ENCODE assay signal across 32 cellular contexts in the genomic region with DNA sequence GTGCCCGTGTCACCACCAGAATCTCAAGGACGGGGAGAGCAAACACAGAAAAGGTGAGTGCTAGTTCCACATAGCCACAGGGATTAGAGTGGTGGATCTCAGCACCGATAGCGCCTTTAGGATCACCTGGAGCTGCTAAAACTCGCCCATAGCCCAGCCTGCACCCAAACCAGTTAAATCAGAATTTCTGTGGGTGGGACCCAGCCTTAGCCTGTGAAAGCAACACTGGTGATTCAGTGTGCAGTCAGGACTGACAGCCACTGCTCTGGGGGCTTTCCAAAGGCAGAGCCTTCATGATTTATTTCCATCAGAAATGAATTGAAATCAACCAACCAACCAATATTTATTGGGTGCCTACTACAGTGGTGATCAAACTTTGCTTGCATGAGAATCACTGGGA. TPM values are rescaled to one million over a fixed set of nuclear protein-coding genes. Genes with fewer than 3 reads are reported as not detected.
DNase-seq lines count a peak whose midpoint lies in the region; ATAC-seq and TF ChIP-seq lines count a peak whose summit lies in the region.
"Had no signal": no experiment of that assay in that cellular context is flagged by ENCODE, and none has a peak within 500 bp of the region (broad histone marks: within the 10 kb centered on the region; RNA-seq: fewer than 3 reads in every experiment).

No MANE protein-coding gene starts in this region.

- no peaks in the 10 kb centered on the region for H3K9me3 Mint-ChIP-seq in MCF 10A (ENCODE audit: unreplicated experiment)
- H3K9me3 Mint-ChIP-seq in stimulated activated effector memory CD8-positive, alpha-beta T cell treated with anti-CD3 and anti-CD28 coated beads, Interleukin-12 subunit alpha, Interleukin-12 subunit beta, amount 100 ng/mL, for 72 hours, result no peaks in the 10 kb centered on the region
- H3K9me3 Mint-ChIP-seq: activated CD4-positive, alpha-beta T cell treated with anti-CD3 and anti-CD28 coated beads, Interleukin-2, amount 10 ng/mL, durations not matched to agents 24 days and 14 days; nephron; stimulated activated naive B cell treated with anti-CD40 and anti-IgM and Interleukin-4, amounts not matched to agents 10 μg/mL and 1 μg/mL and 100 μg/mL, for 72 hours had no signal

- H3K4me1 ChIP-seq in SK-N-SH (ENCODE audit: control insufficient read depth in 1 of 2, insufficient read depth in 2 of 2, low read depth in 1 of 2, low read length in 1 of 2) (peaks cover 8 to 15% of the 10 kb centered on the region in 2 experiments; a peak in 3 of 4 replicates), mammary epithelial cell (ENCODE audit: insufficient read depth, low read length) (no peaks in the 10 kb centered on the region)
- H3K4me1 ChIP-seq: gastrocnemius medialis, sigmoid colon had no signal

- dilution Hi-C loops in mammary epithelial cell (cut with HindIII; ENCODE audit: low sequenced_read_pairs), result no loop called here

- H2AFZ ChIP-seq in SK-N-SH (ENCODE audit: low read depth) (no peak overlapping the region), mammary epithelial cell (ENCODE audit: low read depth, low read length) (no peak overlapping the region)
- H2AFZ ChIP-seq: hepatocyte had no signal

- no peaks in the 10 kb centered on the region for H4K20me1 ChIP-seq in SK-N-SH (ENCODE audit: insufficient read depth)
- no peaks in the 10 kb centered on the region for H4K20me1 ChIP-seq in mammary epithelial cell (ENCODE audit: insufficient read depth, low read length)

- H3K27me3 ChIP-seq in SK-N-SH (ENCODE audit: insufficient read depth), result no peaks in the 10 kb centered on the region
- no peaks in the 10 kb centered on the region for H3K27me3 ChIP-seq in mammary epithelial cell (ENCODE audit: insufficient read depth, low read length)
- H3K27me3 ChIP-seq: BLaER1 treated with 17β-estradiol and CSF1 and Interleukin-3, amounts not matched to agents 10 nM and 100 nM; gastrocnemius medialis; hepatocyte; sigmoid colon; suprapubic skin had no signal

- no peak overlapping the region for H3K4me3 ChIP-seq in SK-N-SH (ENCODE audit: low read depth in 2 of 2, low read length in 1 of 2)
- H3K4me3 ChIP-seq in mammary epithelial cell (replicated peaks in 1 of 3; ENCODE audit: insufficient read depth in 1 of 3, low read depth in 2 of 3, low read length in 3 of 3), result no peak overlapping the region
- H3K4me3 ChIP-seq in epithelial cell of esophagus (ENCODE audit: low read length), result no peak overlapping the region
- H3K4me3 ChIP-seq: BLaER1 treated with 17β-estradiol and CSF1 and Interleukin-3, amounts not matched to agents 10 nM and 100 nM; gastrocnemius medialis; hepatocyte; sigmoid colon; suprapubic skin had no signal

- H3K27ac Mint-ChIP-seq in MCF 10A (ENCODE audit: low read depth, unreplicated experiment), result no peak overlapping the region
- no peak overlapping the region for H3K27ac Mint-ChIP-seq in stimulated activated effector memory CD8-positive, alpha-beta T cell treated with anti-CD3 and anti-CD28 coated beads, Interleukin-12 subunit alpha, Interleukin-12 subunit beta, amount 100 ng/mL, for 72 hours
- H3K27ac Mint-ChIP-seq: activated CD4-positive, alpha-beta T cell treated with anti-CD3 and anti-CD28 coated beads, Interleukin-2, amount 10 ng/mL, durations not matched to agents 24 days and 14 days; stimulated activated naive B cell treated with anti-CD40 and anti-IgM and Interleukin-4, amounts not matched to agents 10 μg/mL and 1 μg/mL and 100 μg/mL, for 72 hours had no signal

- CTCF ChIA-PET in SK-N-SH (lab: Yijun Ruan, JAX) (interaction anchor here (1.1 to 3.2 kb wide), 3 partner anchors 9 to 122 kb away, joined by 3 to 17 read pairs (median 3); no protein-coding TSS in a partner anchor), mammary epithelial cell (lab: Charles Lee; ENCODE audit: low non-redundant PET) (no interaction called here), MCF 10A (lab: Yijun Ruan, JAX) (interaction anchor here (0.6 kb wide), 1 partner anchor 58 kb away, joined by 3 read pairs; no protein-coding TSS in a partner anchor)

- WGBS in SK-N-SH (ENCODE audit: low lambda C conversion rate), result 82% methylated on average over 5 of the region's 5 CpGs
- WGBS in mammary epithelial cell (ENCODE audit: low coverage, missing lambda C conversion rate), result 70% methylated on average over 5 of the region's 5 CpGs

- peaks cover 19% of the 10 kb centered on the region for H3K27me3 Mint-ChIP-seq in MCF 10A (ENCODE audit: insufficient read depth, unreplicated experiment)
- H3K27me3 Mint-ChIP-seq: activated CD4-positive, alpha-beta T cell treated with anti-CD3 and anti-CD28 coated beads, Interleukin-2, amount 10 ng/mL, durations not matched to agents 24 days and 14 days had no signal

- no peaks in the 10 kb centered on the region for H3K9me2 ChIP-seq in SK-N-SH

- DNase-seq in SK-N-SH (no peak), mammary epithelial cell (peak; percentile 69), MCF 10A (ENCODE audit: unreplicated experiment) (no peak), epithelial cell of esophagus (ENCODE audit: low read depth) (peak; percentile 72), RPMI8226 (no peak)
- no peak for DNase-seq in stimulated activated effector memory CD8-positive, alpha-beta T cell treated with anti-CD3 and anti-CD28 coated beads, Interleukin-12 subunit alpha, Interleukin-12 subunit beta, amount 100 ng/mL, for 72 hours (ENCODE audit: low spot score in 2 of 2)
- DNase-seq: activated CD4-positive, alpha-beta T cell treated with anti-CD3 and anti-CD28 coated beads, Interleukin-2, amount 10 ng/mL, durations not matched to agents 24 days and 14 days; activated effector memory CD4-positive, alpha-beta T cell treated with anti-CD3 and anti-CD28 coated beads, Interleukin-2, amount 50 U/mL, for 16 hours; gastrocnemius medialis; Kasumi-1; left cardiac atrium; NCI-H1436 treated with DMSO at 0.1 percent for 48 hours; NCI-H2081 treated with DMSO at 0.1 percent for 48 hours; NCI-H226; NCI-H526 treated with DMSO at 0.1 percent for 48 hours; NK-92 treated with Interleukin-12 subunit alpha and Interleukin-12 subunit beta, amount 100 ng/mL, for 24 hours; SHP77 treated with DMSO at 0.1 percent for 48 hours; sigmoid colon; stimulated activated naive B cell treated with anti-CD40 and anti-IgM and Interleukin-4, amounts not matched to agents 10 μg/mL and 1 μg/mL and 100 μg/mL, for 72 hours; T-helper 9 cell had no signal

- in situ Hi-C loops in mammary epithelial cell (cut with MboI; ENCODE audit: low sequenced_read_pairs in 2 of 2), result no loop called here

- TF ChIP-seq EP300 in SK-N-SH (IDR thresholded peaks at IDR 0.05; ENCODE audit: borderline replicate concordance in 1 of 2, low read depth in 1 of 2, low read length in 1 of 2), result no peak

- BruUV-seq in mammary epithelial cell (replicated peaks; lab: Mats Ljungman, UMichigan) (no TSS peak), MCF 10A (replicated peaks; lab: Mats Ljungman, UMichigan) (no TSS peak)

- peaks cover 4 to 18% of the 10 kb centered on the region in 2 experiments for H3K36me3 ChIP-seq in SK-N-SH (replicated peaks in 1 of 2; ENCODE audit: control insufficient read depth in 1 of 2, insufficient read depth in 2 of 2, low read length in 1 of 2)
- no peaks in the 10 kb centered on the region for H3K36me3 ChIP-seq in mammary epithelial cell (ENCODE audit: insufficient read depth, low read length)
- H3K36me3 ChIP-seq: BLaER1 treated with 17β-estradiol and CSF1 and Interleukin-3, amounts not matched to agents 10 nM and 100 nM; gastrocnemius medialis; sigmoid colon; suprapubic skin had no signal

- H3K4me2 ChIP-seq in SK-N-SH (no peak overlapping the region), mammary epithelial cell (ENCODE audit: insufficient read depth, low read depth, low read length) (no peak overlapping the region)
- H3K4me2 ChIP-seq: BLaER1 treated with 17β-estradiol and CSF1 and Interleukin-3, amounts not matched to agents 10 nM and 100 nM; hepatocyte had no signal

- H3K27ac ChIP-seq in SK-N-SH (ENCODE audit: low read depth in 2 of 2, low read length in 1 of 2) (0 out of 4 replicates have a peak overlapping the region, but pooled peaks of 1 of the 2 experiments have one; percentile 39), mammary epithelial cell (ENCODE audit: insufficient read depth, low read depth, low read length) (no peak overlapping the region)
- H3K27ac ChIP-seq: 22Rv1; BLaER1 treated with 17β-estradiol and CSF1 and Interleukin-3, amounts not matched to agents 10 nM and 100 nM; gastrocnemius medialis; hepatocyte; sigmoid colon; suprapubic skin; VCaP had no signal

- TF ChIP-seq CTCF in SK-N-SH (IDR thresholded peaks at IDR 0.05) (no peak), mammary epithelial cell (conservative IDR thresholded peaks at IDR 0.05 in 1 of 2, IDR thresholded peaks at IDR 0.05 in 1 of 2; ENCODE audit: extremely low read depth in 1 of 2, insufficient read depth in 1 of 2, low read depth in 1 of 2, low read length in 2 of 2) (no peak), MCF 10A (IDR thresholded peaks at IDR 0.05; ENCODE audit: unreplicated experiment) (no peak), epithelial cell of esophagus (IDR thresholded peaks at IDR 0.05; ENCODE audit: insufficient read depth, low read depth, low read length, missing control alignments) (no peak)

- no peak for TF ChIP-seq RAD21 in SK-N-SH (IDR thresholded peaks at IDR 0.05; ENCODE audit: low read length)

- H3K4me3 Mint-ChIP-seq in MCF 10A (ENCODE audit: unreplicated experiment), result no peak overlapping the region
- no peak overlapping the region for H3K4me3 Mint-ChIP-seq in stimulated activated effector memory CD8-positive, alpha-beta T cell treated with anti-CD3 and anti-CD28 coated beads, Interleukin-12 subunit alpha, Interleukin-12 subunit beta, amount 100 ng/mL, for 72 hours
- H3K4me3 Mint-ChIP-seq: activated CD4-positive, alpha-beta T cell treated with anti-CD3 and anti-CD28 coated beads, Interleukin-2, amount 10 ng/mL, durations not matched to agents 24 days and 14 days; nephron; stimulated activated naive B cell treated with anti-CD40 and anti-IgM and Interleukin-4, amounts not matched to agents 10 μg/mL and 1 μg/mL and 100 μg/mL, for 72 hours had no signal

- intact Hi-C loops in mammary epithelial cell (cut with micrococcal nuclease) (no loop called here), MCF 10A (cut with micrococcal nuclease) (no loop called here)

- H3K4me1 Mint-ChIP-seq in MCF 10A (ENCODE audit: insufficient read depth, unreplicated experiment), result no peaks in the 10 kb centered on the region
- peaks cover 5% of the 10 kb centered on the region for H3K4me1 Mint-ChIP-seq in stimulated activated effector memory CD8-positive, alpha-beta T cell treated with anti-CD3 and anti-CD28 coated beads, Interleukin-12 subunit alpha, Interleukin-12 subunit beta, amount 100 ng/mL, for 72 hours
- H3K4me1 Mint-ChIP-seq: activated CD4-positive, alpha-beta T cell treated with anti-CD3 and anti-CD28 coated beads, Interleukin-2, amount 10 ng/mL, durations not matched to agents 24 days and 14 days had no signal

- H3K9ac ChIP-seq in SK-N-SH (no peak overlapping the region), mammary epithelial cell (ENCODE audit: insufficient read depth, low read length) (no peak overlapping the region)
- H3K9ac ChIP-seq: BLaER1 treated with 17β-estradiol and CSF1 and Interleukin-3, amounts not matched to agents 10 nM and 100 nM had no signal

- H3F3A ChIP-seq in SK-N-SH (replicated peaks; ENCODE audit: insufficient read depth), result peaks cover 7% of the 10 kb centered on the region

- H3K79me2 ChIP-seq in SK-N-SH (ENCODE audit: insufficient read depth), result no peaks in the 10 kb centered on the region
- no peaks in the 10 kb centered on the region for H3K79me2 ChIP-seq in mammary epithelial cell (ENCODE audit: insufficient read depth, low read length)
- H3K79me2 ChIP-seq: hepatocyte had no signal

- ATAC-seq in SK-N-SH treated with all-trans-retinoic acid at 6 μM for 48 hours (no peak), GM18519 (IDR thresholded peaks at IDR 0.05; ENCODE audit: low FRiP score, unreplicated experiment) (no peak)
- ATAC-seq in stimulated activated effector memory CD8-positive, alpha-beta T cell treated with anti-CD3 and anti-CD28 coated beads, Interleukin-12 subunit alpha, Interleukin-12 subunit beta, amount 100 ng/mL, for 72 hours, result peak; percentile 53
- ATAC-seq: gastrocnemius medialis; left cardiac atrium; stimulated activated naive B cell treated with anti-CD40 and anti-IgM and Interleukin-4, amounts not matched to agents 10 μg/mL and 1 μg/mL and 100 μg/mL, for 72 hours had no signal

- no peaks in the 10 kb centered on the region for H3K36me3 Mint-ChIP-seq in MCF 10A (ENCODE audit: insufficient read depth, unreplicated experiment)
- no peaks in the 10 kb centered on the region for H3K36me3 Mint-ChIP-seq in stimulated activated effector memory CD8-positive, alpha-beta T cell treated with anti-CD3 and anti-CD28 coated beads, Interleukin-12 subunit alpha, Interleukin-12 subunit beta, amount 100 ng/mL, for 72 hours
- H3K36me3 Mint-ChIP-seq: stimulated activated naive B cell treated with anti-CD40 and anti-IgM and Interleukin-4, amounts not matched to agents 10 μg/mL and 1 μg/mL and 100 μg/mL, for 72 hours had no signal

- H3K9me3 ChIP-seq in SK-N-SH, result no peaks in the 10 kb centered on the region
- H3K9me3 ChIP-seq in mammary epithelial cell (replicated peaks; ENCODE audit: insufficient read depth, low read length), result no peaks in the 10 kb centered on the region
- H3K9me3 ChIP-seq: BLaER1 treated with 17β-estradiol and CSF1 and Interleukin-3, amounts not matched to agents 10 nM and 100 nM; gastrocnemius medialis; sigmoid colon; suprapubic skin had no signal

- POLR2A ChIA-PET in SK-N-SH (lab: Yijun Ruan, JAX) (interaction anchor here (0.7 kb wide), 1 partner anchor 13 kb away, joined by 3 read pairs; no protein-coding TSS in a partner anchor), MCF 10A (lab: Yijun Ruan, JAX) (no interaction called here)

RNA-seq across cellular contexts. Expression of a gene that starts 12.4 kb away (rescaled TPM):
- 3.4 and 7.3 TPM in 2 replicates for polyA plus RNA-seq in SK-N-SH (2012; rRNA removed)
- polyA plus RNA-seq in SK-N-SH (2012; cell fraction: cytosol; rRNA removed), result 1.9 and 3.0 TPM in 2 replicates
- 1.7 and 1.9 TPM in 2 replicates for polyA plus RNA-seq in SK-N-SH (2012; cell fraction: nucleus; rRNA removed)
- under 1 TPM in 1 of 2 donors, not detected in 1; 0.50 TPM for total RNA-seq in mammary epithelial cell
- polyA plus RNA-seq in mammary epithelial cell, result 0.08 TPM
- polyA minus RNA-seq in mammary epithelial cell, result not detected
- not detected in 2 replicates for total RNA-seq in MCF 10A (2022)
- total RNA-seq: activated CD4-positive, alpha-beta T cell treated with anti-CD3 and anti-CD28 coated beads, Interleukin-2, amount 10 ng/mL, durations not matched to agents 24 days and 14 days; dermis microvascular lymphatic vessel endothelial cell; pulmonary artery endothelial cell had no signal

RNA-seq across cellular contexts. Expression of a gene that starts 16.6 kb away (rescaled TPM):
- polyA plus RNA-seq in SK-N-SH (2012; rRNA removed), result 27.9 and 31.0 TPM in 2 replicates
- 7.3 and 13.0 TPM in 2 replicates for polyA plus RNA-seq in SK-N-SH (2012; cell fraction: cytosol; rRNA removed)
- polyA plus RNA-seq in SK-N-SH (2012; cell fraction: nucleus; rRNA removed), result 140 and 152 TPM in 2 replicates
- total RNA-seq in mammary epithelial cell, result under 1 TPM in 1 of 2 donors, not detected in 1; 0.17 TPM
- polyA plus RNA-seq in mammary epithelial cell, result 0.15 TPM
- polyA minus RNA-seq in mammary epithelial cell, result not detected
- not detected in 2 replicates for total RNA-seq in MCF 10A (2022)
- total RNA-seq: activated CD4-positive, alpha-beta T cell treated with anti-CD3 and anti-CD28 coated beads, Interleukin-2, amount 10 ng/mL, durations not matched to agents 24 days and 14 days; gastrocnemius medialis; left cardiac atrium; pulmonary artery endothelial cell had no signal

RNA-seq across cellular contexts. Expression of a gene that starts 50.2 kb away (rescaled TPM):
- 3.3 and 4.0 TPM in 2 replicates for polyA plus RNA-seq in SK-N-SH (2012; rRNA removed)
- 1.8 and 2.9 TPM in 2 replicates for polyA plus RNA-seq in SK-N-SH (2012; cell fraction: cytosol; rRNA removed)
- polyA plus RNA-seq in SK-N-SH (2012; cell fraction: nucleus; rRNA removed), result 3.9 and 4.0 TPM in 2 replicates
- not detected for total RNA-seq in mammary epithelial cell
- 0.20 TPM for polyA plus RNA-seq in mammary epithelial cell
- not detected for polyA minus RNA-seq in mammary epithelial cell
- total RNA-seq in MCF 10A (2022), result not detected in 2 replicates
- total RNA-seq: activated CD4-positive, alpha-beta T cell treated with anti-CD3 and anti-CD28 coated beads, Interleukin-2, amount 10 ng/mL, durations not matched to agents 24 days and 14 days; dermis microvascular lymphatic vessel endothelial cell; gastrocnemius medialis; left cardiac atrium; omental fat pad; pulmonary artery endothelial cell; sigmoid colon had no signal

RNA-seq across cellular contexts. Expression of a gene that starts 55.6 kb away (rescaled TPM):
- polyA plus RNA-seq in SK-N-SH (2012; rRNA removed) (0.56 and 0.58 TPM in 2 replicates), mammary epithelial cell (not detected)
- 0.46 and 0.64 TPM in 2 replicates for polyA plus RNA-seq in SK-N-SH (2012; cell fraction: cytosol; rRNA removed)
- 0.45 and 1.1 TPM in 2 replicates for polyA plus RNA-seq in SK-N-SH (2012; cell fraction: nucleus; rRNA removed)
- total RNA-seq in mammary epithelial cell (under 1 TPM in 1 of 2 donors, not detected in 1; under 0.01 TPM), MCF 10A (2022) (not detected in 2 replicates)
- not detected for polyA minus RNA-seq in mammary epithelial cell
- total RNA-seq: activated CD4-positive, alpha-beta T cell treated with anti-CD3 and anti-CD28 coated beads, Interleukin-2, amount 10 ng/mL, durations not matched to agents 24 days and 14 days; G401; hepatocyte; pulmonary artery endothelial cell had no signal

Comparison
In these comparisons a context has a peak if more than half of its experiments do, and no peak if none do; other contexts are left out.
1. DNase-seq: peak in mammary epithelial cell (single experiment) and epithelial cell of esophagus (single experiment); none in SK-N-SH (single experiment), MCF 10A (single experiment), stimulated activated effector memory CD8-positive, alpha-beta T cell treated with anti-CD3 and anti-CD28 coated beads, Interleukin-12 subunit alpha, Interleukin-12 subunit beta, amount 100 ng/mL, for 72 hours (0 of 2) and RPMI8226 (single experiment).